1 cellular context compared by ENCODE assay signal in the genomic region with DNA sequence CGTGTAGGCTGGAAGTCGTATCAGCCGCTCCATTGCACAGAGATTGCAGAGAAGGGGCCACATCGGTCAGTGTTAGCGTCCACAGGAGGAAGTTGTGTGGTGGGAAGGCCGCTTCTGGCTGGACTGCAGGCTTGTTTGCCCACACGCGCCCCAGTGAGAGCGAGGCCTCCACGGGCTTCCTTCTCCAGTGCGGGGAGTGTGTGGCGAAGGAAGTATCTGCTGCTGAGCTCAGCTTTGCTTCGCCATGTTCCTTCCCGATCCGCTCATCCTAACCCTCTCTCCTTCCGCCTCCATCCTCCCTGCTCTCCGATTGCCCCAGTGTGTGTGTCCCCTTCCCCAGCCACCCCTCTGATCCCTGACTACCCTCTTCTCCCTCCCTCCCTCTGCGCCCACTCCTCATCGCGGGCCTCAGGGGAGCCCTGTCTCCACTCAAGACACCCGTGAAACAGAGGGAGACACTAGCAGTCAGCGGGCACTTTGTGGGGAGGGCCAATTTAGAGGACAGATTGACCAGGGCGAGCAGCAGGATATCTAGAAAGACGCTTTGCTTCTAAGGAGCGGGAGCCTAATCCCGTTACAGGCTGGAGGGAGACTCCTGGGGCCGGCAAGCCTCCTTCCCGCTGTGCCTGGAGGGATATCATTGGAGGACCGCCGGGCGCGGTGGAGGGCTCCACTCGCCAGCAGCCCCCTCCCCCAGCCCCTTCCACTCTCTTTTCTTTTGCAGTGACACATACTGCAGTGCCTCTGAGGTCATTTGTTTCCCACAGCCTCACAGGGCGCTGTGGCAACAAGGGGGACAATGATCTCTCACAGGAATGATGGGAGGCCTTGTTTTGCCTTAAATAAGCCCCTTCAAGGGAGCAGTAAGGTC.
A peak's percentile ranks its signal among the peaks of the same experiment; 100 is the strongest.
TF ChIP-seq lines count a peak whose summit lies in the region.

No MANE protein-coding gene starts in this region.

TF ChIP-seq in H1, 55 proteins besides CTCF, POLR2A, EP300 and RAD21 (continued from another document):
- TF ChIP-seq, protein P1, sequence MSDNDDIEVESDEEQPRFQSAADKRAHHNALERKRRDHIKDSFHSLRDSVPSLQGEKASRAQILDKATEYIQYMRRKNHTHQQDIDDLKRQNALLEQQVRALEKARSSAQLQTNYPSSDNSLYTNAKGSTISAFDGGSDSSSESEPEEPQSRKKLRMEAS (IDR thresholded peaks at IDR 0.05), result peak; percentile 12; the same call in 1 of the 2 replicates
- no peak for TF ChIP-seq JUND (IDR thresholded peaks at IDR 0.05; ENCODE audit: low read length)
- peak; percentile 49 for TF ChIP-seq KDM4A (IDR thresholded peaks at IDR 0.05; ENCODE audit: low read depth, low read length, severe bottlenecking)
- TF ChIP-seq RFX5 (IDR thresholded peaks at IDR 0.05; ENCODE audit: borderline replicate concordance, low read depth, low read length), result no peak
- no peak for TF ChIP-seq EGR1 (IDR thresholded peaks at IDR 0.05; ENCODE audit: borderline replicate concordance, low read depth, low read length)
- TF ChIP-seq YY1 (IDR thresholded peaks at IDR 0.05; ENCODE audit: low read depth, low read length), result no peak
- TF ChIP-seq TCF12 (IDR thresholded peaks at IDR 0.05; ENCODE audit: low read depth, low read length), result no peak
- no peak for TF ChIP-seq CHD2 (IDR thresholded peaks at IDR 0.05; ENCODE audit: low read length)
- no peak for TF ChIP-seq EZH2 (IDR thresholded peaks at IDR 0.05; ENCODE audit: low read depth, low read length, severe bottlenecking)
- TF ChIP-seq BRCA1 (IDR thresholded peaks at IDR 0.05; ENCODE audit: low read depth, low read length), result no peak
- no peak; the same call in 1 of the 2 replicates for TF ChIP-seq JUN (IDR thresholded peaks at IDR 0.05; ENCODE audit: low read depth, low read length)
- TF ChIP-seq, protein P2, sequence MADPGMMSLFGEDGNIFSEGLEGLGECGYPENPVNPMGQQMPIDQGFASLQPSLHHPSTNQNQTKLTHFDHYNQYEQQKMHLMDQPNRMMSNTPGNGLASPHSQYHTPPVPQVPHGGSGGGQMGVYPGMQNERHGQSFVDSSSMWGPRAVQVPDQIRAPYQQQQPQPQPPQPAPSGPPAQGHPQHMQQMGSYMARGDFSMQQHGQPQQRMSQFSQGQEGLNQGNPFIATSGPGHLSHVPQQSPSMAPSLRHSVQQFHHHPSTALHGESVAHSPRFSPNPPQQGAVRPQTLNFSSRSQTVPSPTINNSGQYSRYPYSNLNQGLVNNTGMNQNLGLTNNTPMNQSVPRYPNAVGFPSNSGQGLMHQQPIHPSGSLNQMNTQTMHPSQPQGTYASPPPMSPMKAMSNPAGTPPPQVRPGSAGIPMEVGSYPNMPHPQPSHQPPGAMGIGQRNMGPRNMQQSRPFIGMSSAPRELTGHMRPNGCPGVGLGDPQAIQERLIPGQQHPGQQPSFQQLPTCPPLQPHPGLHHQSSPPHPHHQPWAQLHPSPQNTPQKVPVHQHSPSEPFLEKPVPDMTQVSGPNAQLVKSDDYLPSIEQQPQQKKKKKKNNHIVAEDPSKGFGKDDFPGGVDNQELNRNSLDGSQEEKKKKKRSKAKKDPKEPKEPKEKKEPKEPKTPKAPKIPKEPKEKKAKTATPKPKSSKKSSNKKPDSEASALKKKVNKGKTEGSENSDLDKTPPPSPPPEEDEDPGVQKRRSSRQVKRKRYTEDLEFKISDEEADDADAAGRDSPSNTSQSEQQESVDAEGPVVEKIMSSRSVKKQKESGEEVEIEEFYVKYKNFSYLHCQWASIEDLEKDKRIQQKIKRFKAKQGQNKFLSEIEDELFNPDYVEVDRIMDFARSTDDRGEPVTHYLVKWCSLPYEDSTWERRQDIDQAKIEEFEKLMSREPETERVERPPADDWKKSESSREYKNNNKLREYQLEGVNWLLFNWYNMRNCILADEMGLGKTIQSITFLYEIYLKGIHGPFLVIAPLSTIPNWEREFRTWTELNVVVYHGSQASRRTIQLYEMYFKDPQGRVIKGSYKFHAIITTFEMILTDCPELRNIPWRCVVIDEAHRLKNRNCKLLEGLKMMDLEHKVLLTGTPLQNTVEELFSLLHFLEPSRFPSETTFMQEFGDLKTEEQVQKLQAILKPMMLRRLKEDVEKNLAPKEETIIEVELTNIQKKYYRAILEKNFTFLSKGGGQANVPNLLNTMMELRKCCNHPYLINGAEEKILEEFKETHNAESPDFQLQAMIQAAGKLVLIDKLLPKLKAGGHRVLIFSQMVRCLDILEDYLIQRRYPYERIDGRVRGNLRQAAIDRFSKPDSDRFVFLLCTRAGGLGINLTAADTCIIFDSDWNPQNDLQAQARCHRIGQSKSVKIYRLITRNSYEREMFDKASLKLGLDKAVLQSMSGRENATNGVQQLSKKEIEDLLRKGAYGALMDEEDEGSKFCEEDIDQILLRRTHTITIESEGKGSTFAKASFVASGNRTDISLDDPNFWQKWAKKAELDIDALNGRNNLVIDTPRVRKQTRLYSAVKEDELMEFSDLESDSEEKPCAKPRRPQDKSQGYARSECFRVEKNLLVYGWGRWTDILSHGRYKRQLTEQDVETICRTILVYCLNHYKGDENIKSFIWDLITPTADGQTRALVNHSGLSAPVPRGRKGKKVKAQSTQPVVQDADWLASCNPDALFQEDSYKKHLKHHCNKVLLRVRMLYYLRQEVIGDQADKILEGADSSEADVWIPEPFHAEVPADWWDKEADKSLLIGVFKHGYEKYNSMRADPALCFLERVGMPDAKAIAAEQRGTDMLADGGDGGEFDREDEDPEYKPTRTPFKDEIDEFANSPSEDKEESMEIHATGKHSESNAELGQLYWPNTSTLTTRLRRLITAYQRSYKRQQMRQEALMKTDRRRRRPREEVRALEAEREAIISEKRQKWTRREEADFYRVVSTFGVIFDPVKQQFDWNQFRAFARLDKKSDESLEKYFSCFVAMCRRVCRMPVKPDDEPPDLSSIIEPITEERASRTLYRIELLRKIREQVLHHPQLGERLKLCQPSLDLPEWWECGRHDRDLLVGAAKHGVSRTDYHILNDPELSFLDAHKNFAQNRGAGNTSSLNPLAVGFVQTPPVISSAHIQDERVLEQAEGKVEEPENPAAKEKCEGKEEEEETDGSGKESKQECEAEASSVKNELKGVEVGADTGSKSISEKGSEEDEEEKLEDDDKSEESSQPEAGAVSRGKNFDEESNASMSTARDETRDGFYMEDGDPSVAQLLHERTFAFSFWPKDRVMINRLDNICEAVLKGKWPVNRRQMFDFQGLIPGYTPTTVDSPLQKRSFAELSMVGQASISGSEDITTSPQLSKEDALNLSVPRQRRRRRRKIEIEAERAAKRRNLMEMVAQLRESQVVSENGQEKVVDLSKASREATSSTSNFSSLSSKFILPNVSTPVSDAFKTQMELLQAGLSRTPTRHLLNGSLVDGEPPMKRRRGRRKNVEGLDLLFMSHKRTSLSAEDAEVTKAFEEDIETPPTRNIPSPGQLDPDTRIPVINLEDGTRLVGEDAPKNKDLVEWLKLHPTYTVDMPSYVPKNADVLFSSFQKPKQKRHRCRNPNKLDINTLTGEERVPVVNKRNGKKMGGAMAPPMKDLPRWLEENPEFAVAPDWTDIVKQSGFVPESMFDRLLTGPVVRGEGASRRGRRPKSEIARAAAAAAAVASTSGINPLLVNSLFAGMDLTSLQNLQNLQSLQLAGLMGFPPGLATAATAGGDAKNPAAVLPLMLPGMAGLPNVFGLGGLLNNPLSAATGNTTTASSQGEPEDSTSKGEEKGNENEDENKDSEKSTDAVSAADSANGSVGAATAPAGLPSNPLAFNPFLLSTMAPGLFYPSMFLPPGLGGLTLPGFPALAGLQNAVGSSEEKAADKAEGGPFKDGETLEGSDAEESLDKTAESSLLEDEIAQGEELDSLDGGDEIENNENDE (IDR thresholded peaks at IDR 0.05; ENCODE audit: insufficient replicate concordance, low read length), result peak; percentile 29
- TF ChIP-seq NANOG (IDR thresholded peaks at IDR 0.05; ENCODE audit: insufficient read depth, low read depth, low read length, poor library complexity, severe bottlenecking), result no peak
- no peak for TF ChIP-seq CEBPB (IDR thresholded peaks at IDR 0.05; ENCODE audit: low read depth, low read length)
- no peak for TF ChIP-seq GTF2F1 (IDR thresholded peaks at IDR 0.05; ENCODE audit: borderline replicate concordance, low read depth, low read length)
- TF ChIP-seq, protein P3, sequence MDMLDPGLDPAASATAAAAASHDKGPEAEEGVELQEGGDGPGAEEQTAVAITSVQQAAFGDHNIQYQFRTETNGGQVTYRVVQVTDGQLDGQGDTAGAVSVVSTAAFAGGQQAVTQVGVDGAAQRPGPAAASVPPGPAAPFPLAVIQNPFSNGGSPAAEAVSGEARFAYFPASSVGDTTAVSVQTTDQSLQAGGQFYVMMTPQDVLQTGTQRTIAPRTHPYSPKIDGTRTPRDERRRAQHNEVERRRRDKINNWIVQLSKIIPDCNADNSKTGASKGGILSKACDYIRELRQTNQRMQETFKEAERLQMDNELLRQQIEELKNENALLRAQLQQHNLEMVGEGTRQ (IDR thresholded peaks at IDR 0.05; ENCODE audit: low read length), result no peak
- no peak for TF ChIP-seq ZNF274 (IDR thresholded peaks at IDR 0.05; ENCODE audit: borderline replicate concordance, extremely low read depth, low read length)
- TF ChIP-seq SAP30 (IDR thresholded peaks at IDR 0.05; ENCODE audit: insufficient read depth, insufficient replicate concordance, low read length), result no peak
- TF ChIP-seq SP4 (IDR thresholded peaks at IDR 0.05; ENCODE audit: low read length), result no peak
- TF ChIP-seq TAF7 (optimal IDR thresholded peaks at IDR 0.05; ENCODE audit: borderline replicate concordance, low read depth, low read length), result no peak
- no peak for TF ChIP-seq PHF8 (conservative IDR thresholded peaks at IDR 0.05; ENCODE audit: low read depth, low read length)
- TF ChIP-seq TBP (IDR thresholded peaks at IDR 0.05; ENCODE audit: low read depth, low read length), result no peak; the same call in 1 of the 2 replicates
- no peak for TF ChIP-seq RNF2 (IDR thresholded peaks at IDR 0.05; ENCODE audit: borderline replicate concordance, low read depth, low read length, missing control alignments, poor library complexity, severe bottlenecking)
- no peak for TF ChIP-seq BCL11A (IDR thresholded peaks at IDR 0.05; ENCODE audit: low read depth in 2 of 2, low read length in 2 of 2)
- TF ChIP-seq POLR2AphosphoS5 (IDR thresholded peaks at IDR 0.05; ENCODE audit: low read depth, low read length), result no peak
- TF ChIP-seq SIN3A (conservative IDR thresholded peaks at IDR 0.05 in 1 of 2, IDR thresholded peaks at IDR 0.05 in 1 of 2; ENCODE audit: low read depth in 1 of 2, low read length in 2 of 2), result no peak
- TF ChIP-seq GABPA (IDR thresholded peaks at IDR 0.05; ENCODE audit: borderline replicate concordance, insufficient read depth, low read length), result no peak
- TF ChIP-seq POU5F1 (IDR thresholded peaks at IDR 0.05; ENCODE audit: low read depth, low read length), result no peak
- no peak for TF ChIP-seq KDM5A (IDR thresholded peaks at IDR 0.05; ENCODE audit: low read length)
- TF ChIP-seq KDM1A (IDR thresholded peaks at IDR 0.05; ENCODE audit: borderline replicate concordance, low read length), result peak; percentile 47; the same call in 1 of the 2 replicates
- TF ChIP-seq HDAC6 (IDR thresholded peaks at IDR 0.05; ENCODE audit: low read depth, low read length), result no peak
- TF ChIP-seq BACH1 (IDR thresholded peaks at IDR 0.05; ENCODE audit: low read length), result no peak
- peak; percentile 47; the same call in 1 of the 2 replicates for TF ChIP-seq SUZ12 (IDR thresholded peaks at IDR 0.05; ENCODE audit: low read length)
- TF ChIP-seq SP2 (IDR thresholded peaks at IDR 0.05; ENCODE audit: low read length), result no peak
- TF ChIP-seq TEAD4 (IDR thresholded peaks at IDR 0.05; ENCODE audit: low read depth, low read length), result no peak
- TF ChIP-seq HDAC2 (IDR thresholded peaks at IDR 0.05; ENCODE audit: borderline replicate concordance in 1 of 2, low read depth in 2 of 2, low read length in 2 of 2), result peak in 1 of 2 experiments; percentile 82; a peak in 1 of 4 replicates
- no peak for TF ChIP-seq CBX5 (IDR thresholded peaks at IDR 0.05; ENCODE audit: low read depth, low read length)
- TF ChIP-seq TAF1 (IDR thresholded peaks at IDR 0.05; ENCODE audit: low read depth, low read length), result no peak
- TF ChIP-seq, protein P4, sequence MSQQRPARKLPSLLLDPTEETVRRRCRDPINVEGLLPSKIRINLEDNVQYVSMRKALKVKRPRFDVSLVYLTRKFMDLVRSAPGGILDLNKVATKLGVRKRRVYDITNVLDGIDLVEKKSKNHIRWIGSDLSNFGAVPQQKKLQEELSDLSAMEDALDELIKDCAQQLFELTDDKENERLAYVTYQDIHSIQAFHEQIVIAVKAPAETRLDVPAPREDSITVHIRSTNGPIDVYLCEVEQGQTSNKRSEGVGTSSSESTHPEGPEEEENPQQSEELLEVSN (IDR thresholded peaks at IDR 0.05), result no peak
- TF ChIP-seq CTBP2 (IDR thresholded peaks at IDR 0.05; ENCODE audit: borderline replicate concordance, insufficient read depth, insufficient read length, low read length), result peak; percentile 78
- no peak for TF ChIP-seq SP1 (IDR thresholded peaks at IDR 0.05; ENCODE audit: low read depth, low read length)
- no peak for TF ChIP-seq MAFK (IDR thresholded peaks at IDR 0.05; ENCODE audit: low read depth, low read length)
- TF ChIP-seq SRF (IDR thresholded peaks at IDR 0.05; ENCODE audit: low read depth, low read length), result no peak
- TF ChIP-seq RXRA (IDR thresholded peaks at IDR 0.05; ENCODE audit: insufficient read depth, low read depth, low read length), result no peak
- peak; percentile 63 for TF ChIP-seq CREB1 (IDR thresholded peaks at IDR 0.05)
